1 cellular context compared by ENCODE assay signal in the genomic region with DNA sequence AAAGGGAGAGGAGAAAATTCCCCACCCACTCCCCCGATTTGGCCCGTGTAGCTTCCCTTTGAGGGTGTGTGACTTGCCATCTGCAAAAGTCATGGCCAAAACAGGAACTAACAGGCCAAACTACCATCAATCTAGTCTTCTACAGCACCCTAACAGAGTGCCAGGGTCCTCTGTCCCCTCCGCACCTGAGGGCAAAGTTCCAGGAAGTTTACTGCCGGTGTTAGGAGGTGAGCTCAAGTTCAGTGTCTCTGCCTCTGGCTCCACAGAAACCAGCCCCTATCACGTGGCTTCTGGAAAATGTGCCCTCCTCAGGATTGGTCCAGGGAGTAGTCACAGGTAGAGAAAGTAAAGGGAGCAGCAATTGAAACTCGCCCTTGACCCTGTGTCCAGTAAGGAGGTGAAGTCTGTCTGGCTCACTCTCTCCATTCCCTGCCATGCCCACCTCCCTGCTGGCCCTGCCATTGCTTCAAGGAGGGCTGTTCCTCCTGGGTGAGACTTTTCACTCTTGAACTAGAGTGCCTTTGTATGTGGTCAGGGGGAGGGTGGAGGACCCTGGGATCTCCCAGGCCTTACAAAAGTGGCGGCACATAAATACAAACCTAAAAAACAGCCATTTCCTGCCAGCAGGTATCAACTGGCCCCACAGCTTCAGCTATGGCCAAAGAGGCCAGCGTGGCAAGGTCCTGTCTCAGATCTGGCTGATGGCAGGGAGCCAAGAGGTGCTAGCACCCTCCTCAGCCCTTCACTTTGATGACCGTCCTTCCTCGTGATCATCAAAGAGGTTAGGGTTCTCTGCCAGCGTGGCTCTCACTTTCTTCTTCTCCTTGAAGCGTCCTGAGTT.
A peak's percentile ranks its signal among the peaks of the same experiment; 100 is the strongest.
TF ChIP-seq lines count a peak whose summit lies in the region.

No MANE protein-coding gene starts in this region.

TF ChIP-seq in HepG2, 621 proteins besides CTCF, POLR2A, EP300 and RAD21 (continued from another document and continues in another):
- TF ChIP-seq SOX13 (IDR thresholded peaks at IDR 0.05) (no peak), SOX13 (CRISPR knock-in tag; conservative IDR thresholded peaks at IDR 0.05 in 1 of 2, IDR thresholded peaks at IDR 0.05 in 1 of 2) (peak in 1 of 2 experiments; percentile 57; a peak in 2 of 4 replicates), ARNT2 (CRISPR knock-in tag; IDR thresholded peaks at IDR 0.05; ENCODE audit: low read depth) (no peak; the same call in 1 of the 2 replicates), ZNF337 (CRISPR knock-in tag; IDR thresholded peaks at IDR 0.05; ENCODE audit: borderline replicate concordance, low read depth) (peak; percentile 24; the same call in 1 of the 2 replicates), ZNF501 (CRISPR knock-in tag; IDR thresholded peaks at IDR 0.05) (peak; percentile 56; the same call in 1 of the 2 replicates), PHF21A (CRISPR knock-in tag; IDR thresholded peaks at IDR 0.05) (peak; percentile 84), SIN3A (IDR thresholded peaks at IDR 0.05; ENCODE audit: borderline replicate concordance, low read depth, low read length) (no peak), DBP (CRISPR knock-in tag; IDR thresholded peaks at IDR 0.05; ENCODE audit: not compliant biosample characterization) (no peak), ISL2 (CRISPR knock-in tag; IDR thresholded peaks at IDR 0.05) (peak; percentile 60), KAT8 (CRISPR knock-in tag; IDR thresholded peaks at IDR 0.05) (peak; percentile 56), KDM3A (CRISPR knock-in tag; IDR thresholded peaks at IDR 0.05; ENCODE audit: low read depth) (no peak), ZNF292 (CRISPR knock-in tag; IDR thresholded peaks at IDR 0.05; ENCODE audit: borderline replicate concordance, low read depth) (peak; percentile 57; the same call in 1 of the 2 replicates), ZNF441 (CRISPR knock-in tag; IDR thresholded peaks at IDR 0.05; ENCODE audit: borderline replicate concordance) (peak; percentile 87; the same call in 1 of the 2 replicates), SKI (IDR thresholded peaks at IDR 0.05; ENCODE audit: partially characterized antibody) (peak; percentile 86), NR2F6 (IDR thresholded peaks at IDR 0.05) (peak; percentile 53), NR2F6 (CRISPR knock-in tag; IDR thresholded peaks at IDR 0.05) (peak; percentile 83), ZNF772 (CRISPR knock-in tag; IDR thresholded peaks at IDR 0.05) (peak; percentile 72; the same call in 1 of the 2 replicates), ETV5 (CRISPR knock-in tag; IDR thresholded peaks at IDR 0.05; ENCODE audit: borderline replicate concordance) (peak; percentile 94), NFYC (CRISPR knock-in tag; IDR thresholded peaks at IDR 0.05) (peak; percentile 33; the same call in 1 of the 2 replicates), NCOR1 (IDR thresholded peaks at IDR 0.05; ENCODE audit: borderline replicate concordance, low read length) (peak; percentile 87), ZMYM4 (CRISPR knock-in tag; IDR thresholded peaks at IDR 0.05) (peak; percentile 64; the same call in 1 of the 2 replicates), HNF1A (IDR thresholded peaks at IDR 0.05; ENCODE audit: low read depth) (no peak), HNF1A (CRISPR knock-in tag; IDR thresholded peaks at IDR 0.05; ENCODE audit: borderline replicate concordance) (peak; percentile 43; the same call in 1 of the 2 replicates), ZNF879 (CRISPR knock-in tag; IDR thresholded peaks at IDR 0.05) (no peak), CREB1 (IDR thresholded peaks at IDR 0.05) (no peak), CREB1 (CRISPR knock-in tag; IDR thresholded peaks at IDR 0.05) (no peak), ZBTB38 (CRISPR knock-in tag; IDR thresholded peaks at IDR 0.05) (peak; percentile 61; the same call in 1 of the 2 replicates), NFATC3 (CRISPR knock-in tag; IDR thresholded peaks at IDR 0.05) (0 out of 2 replicates have a peak, but pooled peaks have one; percentile 25), ZNF713 (CRISPR knock-in tag; IDR thresholded peaks at IDR 0.05) (0 out of 2 replicates have a peak, but pooled peaks have one; percentile 61), IRF2 (CRISPR knock-in tag; IDR thresholded peaks at IDR 0.05) (peak; percentile 91), ZNF124 (CRISPR knock-in tag; IDR thresholded peaks at IDR 0.05) (0 out of 2 replicates have a peak, but pooled peaks have one; percentile 67), DNMT1 (CRISPR knock-in tag; IDR thresholded peaks at IDR 0.05) (peak; percentile 59; the same call in 1 of the 2 replicates), ZMAT3 (CRISPR knock-in tag; conservative IDR thresholded peaks at IDR 0.05) (peak; percentile 77; the same call in 1 of the 2 replicates)
- TF ChIP-seq, protein P1, sequence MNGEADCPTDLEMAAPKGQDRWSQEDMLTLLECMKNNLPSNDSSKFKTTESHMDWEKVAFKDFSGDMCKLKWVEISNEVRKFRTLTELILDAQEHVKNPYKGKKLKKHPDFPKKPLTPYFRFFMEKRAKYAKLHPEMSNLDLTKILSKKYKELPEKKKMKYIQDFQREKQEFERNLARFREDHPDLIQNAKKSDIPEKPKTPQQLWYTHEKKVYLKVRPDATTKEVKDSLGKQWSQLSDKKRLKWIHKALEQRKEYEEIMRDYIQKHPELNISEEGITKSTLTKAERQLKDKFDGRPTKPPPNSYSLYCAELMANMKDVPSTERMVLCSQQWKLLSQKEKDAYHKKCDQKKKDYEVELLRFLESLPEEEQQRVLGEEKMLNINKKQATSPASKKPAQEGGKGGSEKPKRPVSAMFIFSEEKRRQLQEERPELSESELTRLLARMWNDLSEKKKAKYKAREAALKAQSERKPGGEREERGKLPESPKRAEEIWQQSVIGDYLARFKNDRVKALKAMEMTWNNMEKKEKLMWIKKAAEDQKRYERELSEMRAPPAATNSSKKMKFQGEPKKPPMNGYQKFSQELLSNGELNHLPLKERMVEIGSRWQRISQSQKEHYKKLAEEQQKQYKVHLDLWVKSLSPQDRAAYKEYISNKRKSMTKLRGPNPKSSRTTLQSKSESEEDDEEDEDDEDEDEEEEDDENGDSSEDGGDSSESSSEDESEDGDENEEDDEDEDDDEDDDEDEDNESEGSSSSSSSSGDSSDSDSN (CRISPR knock-in tag; IDR thresholded peaks at IDR 0.05) = 0 out of 2 replicates have a peak, but pooled peaks have one; percentile 16
- TF ChIP-seq, protein P2, sequence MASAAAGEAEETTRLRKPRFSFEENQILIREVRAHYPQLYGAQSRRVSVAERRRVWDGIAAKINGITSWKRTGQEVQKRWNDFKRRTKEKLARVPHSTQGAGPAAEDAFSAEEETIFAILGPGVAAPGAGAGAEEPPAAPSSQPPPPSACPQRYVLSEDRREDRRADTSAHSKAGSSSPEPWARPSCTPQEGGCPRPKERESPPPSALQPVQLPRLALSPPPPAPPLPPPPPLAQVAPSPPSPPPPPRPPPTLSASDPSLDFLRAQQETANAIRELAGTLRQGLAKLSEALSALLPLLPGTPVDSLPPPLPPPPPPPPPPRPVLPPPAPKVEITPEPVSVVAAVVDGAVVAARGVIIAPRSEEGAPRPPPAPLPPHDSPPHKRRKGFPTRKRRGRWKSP (CRISPR knock-in tag; IDR thresholded peaks at IDR 0.05) = no peak
- TF ChIP-seq, protein P3, sequence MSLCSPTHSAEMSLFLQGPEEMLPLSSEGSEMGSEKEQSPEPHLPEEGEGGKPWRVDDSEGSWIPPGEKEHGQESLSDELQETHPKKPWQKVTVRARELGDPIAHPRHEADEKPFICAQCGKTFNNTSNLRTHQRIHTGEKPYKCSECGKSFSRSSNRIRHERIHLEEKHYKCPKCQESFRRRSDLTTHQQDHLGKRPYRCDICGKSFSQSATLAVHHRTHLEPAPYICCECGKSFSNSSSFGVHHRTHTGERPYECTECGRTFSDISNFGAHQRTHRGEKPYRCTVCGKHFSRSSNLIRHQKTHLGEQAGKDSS (CRISPR knock-in tag; IDR thresholded peaks at IDR 0.05; ENCODE audit: borderline replicate concordance, low read depth) = peak; percentile 59; the same call in 1 of the 2 replicates
- TF ChIP-seq, protein P4, sequence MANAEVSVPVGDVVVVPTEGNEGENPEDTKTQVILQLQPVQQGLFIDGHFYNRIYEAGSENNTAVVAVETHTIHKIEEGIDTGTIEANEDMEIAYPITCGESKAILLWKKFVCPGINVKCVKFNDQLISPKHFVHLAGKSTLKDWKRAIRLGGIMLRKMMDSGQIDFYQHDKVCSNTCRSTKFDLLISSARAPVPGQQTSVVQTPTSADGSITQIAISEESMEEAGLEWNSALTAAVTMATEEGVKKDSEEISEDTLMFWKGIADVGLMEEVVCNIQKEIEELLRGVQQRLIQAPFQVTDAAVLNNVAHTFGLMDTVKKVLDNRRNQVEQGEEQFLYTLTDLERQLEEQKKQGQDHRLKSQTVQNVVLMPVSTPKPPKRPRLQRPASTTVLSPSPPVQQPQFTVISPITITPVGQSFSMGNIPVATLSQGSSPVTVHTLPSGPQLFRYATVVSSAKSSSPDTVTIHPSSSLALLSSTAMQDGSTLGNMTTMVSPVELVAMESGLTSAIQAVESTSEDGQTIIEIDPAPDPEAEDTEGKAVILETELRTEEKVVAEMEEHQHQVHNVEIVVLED (CRISPR knock-in tag; IDR thresholded peaks at IDR 0.05; ENCODE audit: borderline replicate concordance) = peak; percentile 32; the same call in 1 of the 2 replicates
- TF ChIP-seq, protein P5, sequence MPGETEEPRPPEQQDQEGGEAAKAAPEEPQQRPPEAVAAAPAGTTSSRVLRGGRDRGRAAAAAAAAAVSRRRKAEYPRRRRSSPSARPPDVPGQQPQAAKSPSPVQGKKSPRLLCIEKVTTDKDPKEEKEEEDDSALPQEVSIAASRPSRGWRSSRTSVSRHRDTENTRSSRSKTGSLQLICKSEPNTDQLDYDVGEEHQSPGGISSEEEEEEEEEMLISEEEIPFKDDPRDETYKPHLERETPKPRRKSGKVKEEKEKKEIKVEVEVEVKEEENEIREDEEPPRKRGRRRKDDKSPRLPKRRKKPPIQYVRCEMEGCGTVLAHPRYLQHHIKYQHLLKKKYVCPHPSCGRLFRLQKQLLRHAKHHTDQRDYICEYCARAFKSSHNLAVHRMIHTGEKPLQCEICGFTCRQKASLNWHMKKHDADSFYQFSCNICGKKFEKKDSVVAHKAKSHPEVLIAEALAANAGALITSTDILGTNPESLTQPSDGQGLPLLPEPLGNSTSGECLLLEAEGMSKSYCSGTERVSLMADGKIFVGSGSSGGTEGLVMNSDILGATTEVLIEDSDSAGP (CRISPR knock-in tag; IDR thresholded peaks at IDR 0.05; ENCODE audit: borderline replicate concordance) = peak; percentile 28; the same call in 1 of the 2 replicates
- TF ChIP-seq, protein P6, sequence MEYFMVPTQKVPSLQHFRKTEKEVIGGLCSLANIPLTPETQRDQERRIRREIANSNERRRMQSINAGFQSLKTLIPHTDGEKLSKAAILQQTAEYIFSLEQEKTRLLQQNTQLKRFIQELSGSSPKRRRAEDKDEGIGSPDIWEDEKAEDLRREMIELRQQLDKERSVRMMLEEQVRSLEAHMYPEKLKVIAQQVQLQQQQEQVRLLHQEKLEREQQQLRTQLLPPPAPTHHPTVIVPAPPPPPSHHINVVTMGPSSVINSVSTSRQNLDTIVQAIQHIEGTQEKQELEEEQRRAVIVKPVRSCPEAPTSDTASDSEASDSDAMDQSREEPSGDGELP (IDR thresholded peaks at IDR 0.05; ENCODE audit: borderline replicate concordance, low read depth) = 0 out of 2 replicates have a peak, but pooled peaks have one; percentile 16
- TF ChIP-seq, protein P7, sequence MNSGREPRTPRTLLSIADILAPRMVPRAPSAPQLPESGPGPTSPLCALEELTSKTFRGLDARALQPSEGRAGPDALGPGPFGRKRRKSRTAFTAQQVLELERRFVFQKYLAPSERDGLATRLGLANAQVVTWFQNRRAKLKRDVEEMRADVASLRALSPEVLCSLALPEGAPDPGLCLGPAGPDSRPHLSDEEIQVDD (CRISPR knock-in tag; IDR thresholded peaks at IDR 0.05; ENCODE audit: borderline replicate concordance) = no peak
- TF ChIP-seq, protein P8, sequence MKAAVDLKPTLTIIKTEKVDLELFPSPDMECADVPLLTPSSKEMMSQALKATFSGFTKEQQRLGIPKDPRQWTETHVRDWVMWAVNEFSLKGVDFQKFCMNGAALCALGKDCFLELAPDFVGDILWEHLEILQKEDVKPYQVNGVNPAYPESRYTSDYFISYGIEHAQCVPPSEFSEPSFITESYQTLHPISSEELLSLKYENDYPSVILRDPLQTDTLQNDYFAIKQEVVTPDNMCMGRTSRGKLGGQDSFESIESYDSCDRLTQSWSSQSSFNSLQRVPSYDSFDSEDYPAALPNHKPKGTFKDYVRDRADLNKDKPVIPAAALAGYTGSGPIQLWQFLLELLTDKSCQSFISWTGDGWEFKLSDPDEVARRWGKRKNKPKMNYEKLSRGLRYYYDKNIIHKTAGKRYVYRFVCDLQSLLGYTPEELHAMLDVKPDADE (CRISPR knock-in tag; IDR thresholded peaks at IDR 0.05) = no peak
